2 cellular contexts compared by ENCODE assay signal in the genomic region with DNA sequence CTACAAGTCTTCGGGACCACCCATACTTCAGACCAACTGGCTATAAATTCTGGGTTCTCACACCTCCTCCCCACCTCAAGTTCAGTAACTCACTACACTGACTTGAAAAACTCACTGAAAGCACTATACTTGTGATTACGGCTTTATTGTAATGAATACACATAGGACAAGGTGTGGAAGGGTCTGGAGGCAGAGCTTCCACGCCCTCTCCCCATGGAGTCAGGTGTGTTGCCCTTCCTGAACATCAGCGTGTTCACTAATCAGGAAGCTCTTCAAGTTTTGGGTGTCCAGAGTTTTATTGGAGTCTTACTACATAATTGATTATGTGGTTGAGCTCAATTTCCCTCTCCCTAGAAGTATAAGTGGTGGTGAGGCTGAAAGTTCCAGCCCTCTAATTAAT.
TF ChIP-seq lines count a peak whose summit lies in the region.

No MANE protein-coding gene starts in this region.

TF ChIP-seq in HEK293, 187 proteins besides CTCF, POLR2A, EP300 and RAD21:
- TF ChIP-seq ZIC2 (tag by site-specific recombination; IDR thresholded peaks at IDR 0.05) (no peak), ZNF133 (tag by site-specific recombination; IDR thresholded peaks at IDR 0.05) (peak; percentile 54)

TF ChIP-seq in H1, 55 proteins besides CTCF, POLR2A, EP300 and RAD21 (continued from another document):
- TF ChIP-seq SRF (IDR thresholded peaks at IDR 0.05; ENCODE audit: low read depth, low read length) (no peak), EZH2 (IDR thresholded peaks at IDR 0.05; ENCODE audit: low read depth, low read length, severe bottlenecking) (no peak), KDM4A (IDR thresholded peaks at IDR 0.05; ENCODE audit: low read depth, low read length, severe bottlenecking) (no peak), RXRA (IDR thresholded peaks at IDR 0.05; ENCODE audit: insufficient read depth, low read depth, low read length) (no peak), MAX (IDR thresholded peaks at IDR 0.05) (no peak), FOSL1 (IDR thresholded peaks at IDR 0.05; ENCODE audit: insufficient read depth, low read depth, low read length) (no peak), GABPA (IDR thresholded peaks at IDR 0.05; ENCODE audit: borderline replicate concordance, insufficient read depth, low read length) (no peak), CHD2 (IDR thresholded peaks at IDR 0.05; ENCODE audit: low read length) (no peak), RNF2 (IDR thresholded peaks at IDR 0.05; ENCODE audit: borderline replicate concordance, low read depth, low read length, missing control alignments, poor library complexity, severe bottlenecking) (no peak), HDAC6 (IDR thresholded peaks at IDR 0.05; ENCODE audit: low read depth, low read length) (no peak), SIX5 (IDR thresholded peaks at IDR 0.05; ENCODE audit: low read depth, low read length) (no peak), USF2 (IDR thresholded peaks at IDR 0.05; ENCODE audit: low read length) (no peak), SP2 (IDR thresholded peaks at IDR 0.05; ENCODE audit: low read length) (no peak), MAFK (IDR thresholded peaks at IDR 0.05; ENCODE audit: low read depth, low read length) (no peak), CBX5 (IDR thresholded peaks at IDR 0.05; ENCODE audit: low read depth, low read length) (no peak)
- TF ChIP-seq, protein P1, sequence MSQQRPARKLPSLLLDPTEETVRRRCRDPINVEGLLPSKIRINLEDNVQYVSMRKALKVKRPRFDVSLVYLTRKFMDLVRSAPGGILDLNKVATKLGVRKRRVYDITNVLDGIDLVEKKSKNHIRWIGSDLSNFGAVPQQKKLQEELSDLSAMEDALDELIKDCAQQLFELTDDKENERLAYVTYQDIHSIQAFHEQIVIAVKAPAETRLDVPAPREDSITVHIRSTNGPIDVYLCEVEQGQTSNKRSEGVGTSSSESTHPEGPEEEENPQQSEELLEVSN (IDR thresholded peaks at IDR 0.05), result no peak
